Comparison of ENCODE assay signal across 9 cellular contexts in genomic region chr5:10632110-10632903, GRCh38.
A peak's percentile ranks its signal among the peaks of the same experiment; 100 is the strongest.
DNase-seq lines count a peak whose midpoint lies in the region; ATAC-seq and TF ChIP-seq lines count a peak whose summit lies in the region.
"Had no signal": no experiment of that assay in that cellular context is flagged by ENCODE, and none has a peak within 500 bp of the region (broad histone marks: within the 10 kb centered on the region; RNA-seq: fewer than 3 reads in every experiment).

No MANE protein-coding gene starts in this region.

- H3K27me3 ChIP-seq in fibroblast of lung (ENCODE audit: control insufficient read depth, insufficient read depth, low read length) (no peaks in the 10 kb centered on the region), upper lobe of right lung (no peaks in the 10 kb centered on the region)

- H3K79me2 ChIP-seq in fibroblast of lung (ENCODE audit: control insufficient read depth, insufficient read depth, low read length) = no peaks in the 10 kb centered on the region
- H3K79me2 ChIP-seq: parathyroid adenoma had no signal

- TF ChIP-seq CTCF in fibroblast of lung (conservative IDR thresholded peaks at IDR 0.05 in 1 of 2, IDR thresholded peaks at IDR 0.05 in 1 of 2; ENCODE audit: low read depth in 1 of 2, low read length in 2 of 2) (no peak), upper lobe of right lung (IDR thresholded peaks at IDR 0.05) (no peak)

- DNase-seq in activated effector memory CD4-positive, alpha-beta T cell treated with anti-CD3 and anti-CD28 coated beads, Interleukin-2, amount 50 U/mL, for 16 hours = peak; percentile 83
- no peak for DNase-seq in activated effector memory CD4-positive, alpha-beta T cell treated with Interleukin-2 at 50 U/mL for 16 hours
- DNase-seq in RPMI7951 (ENCODE audit: low read depth) (peak; percentile 71), fibroblast of lung (ENCODE audit: low read depth in 2 of 2) (peak; percentile 44 to 54), upper lobe of right lung (peak; percentile 71), OCI-M1 (lab: John Stamatoyannopoulos, UW) (no peak), NCI-H128 (lab: John Stamatoyannopoulos, UW; ENCODE audit: unreplicated experiment) (no peak)

- H3K9me3 ChIP-seq in fibroblast of lung (ENCODE audit: control insufficient read depth, insufficient read depth, low read depth, low read length) (no peaks in the 10 kb centered on the region), upper lobe of right lung (no peaks in the 10 kb centered on the region)

- H3K9ac ChIP-seq in fibroblast of lung (ENCODE audit: insufficient read depth, low read length) = no peak overlapping the region
- H3K9ac ChIP-seq: parathyroid adenoma had no signal

- no peak overlapping the region for H3K4me3 ChIP-seq in fibroblast of lung (replicated peaks in 1 of 4; ENCODE audit: control extremely low read depth in 1 of 4, insufficient read depth in 1 of 4, low read depth in 3 of 4, low read length in 4 of 4)
- no peak overlapping the region for H3K4me3 ChIP-seq in upper lobe of right lung

- no peak overlapping the region for H2AFZ ChIP-seq in fibroblast of lung (ENCODE audit: low read length)
- H2AFZ ChIP-seq: parathyroid adenoma had no signal

- H3K4me1 ChIP-seq in fibroblast of lung (ENCODE audit: control insufficient read depth, extremely low read depth, insufficient read depth, low read length) (no peaks in the 10 kb centered on the region), upper lobe of right lung (peaks cover 11% of the 10 kb centered on the region)
- H3K4me1 ChIP-seq: parathyroid adenoma had no signal

- no peak overlapping the region for H3K27ac ChIP-seq in fibroblast of lung (ENCODE audit: insufficient read depth, low read length)
- no peak overlapping the region for H3K27ac ChIP-seq in upper lobe of right lung
- H3K27ac ChIP-seq: parathyroid adenoma had no signal

- H3K36me3 ChIP-seq in fibroblast of lung (ENCODE audit: control insufficient read depth, insufficient read depth, low read length) (no peaks in the 10 kb centered on the region), upper lobe of right lung (no peaks in the 10 kb centered on the region)

- H3K4me2 ChIP-seq in fibroblast of lung (ENCODE audit: extremely low read depth, insufficient read depth, low read length) = no peak overlapping the region

- intact Hi-C loops in upper lobe of right lung (cut with DNase I) = no loop called here

- H4K20me1 ChIP-seq in fibroblast of lung (ENCODE audit: control insufficient read depth, extremely low read depth, insufficient read depth, low read length) = no peaks in the 10 kb centered on the region

- ATAC-seq in HG02970 (IDR thresholded peaks at IDR 0.05; ENCODE audit: low FRiP score, unreplicated experiment) = peak; percentile 42
- peak; percentile 32 for ATAC-seq in upper lobe of right lung

Comparison
In these comparisons a context has a peak if more than half of its experiments do, and no peak if none do; other contexts are left out.
1. DNase-seq: peak in activated effector memory CD4-positive, alpha-beta T cell treated with anti-CD3 and anti-CD28 coated beads, Interleukin-2, amount 50 U/mL, for 16 hours (single experiment), RPMI7951 (single experiment), fibroblast of lung (2 of 2) and upper lobe of right lung (single experiment); none in activated effector memory CD4-positive, alpha-beta T cell treated with Interleukin-2 at 50 U/mL for 16 hours (single experiment), OCI-M1 (single experiment) and NCI-H128 (single experiment).